ENCODE assay signal across 30 cellular contexts in the genomic region with DNA sequence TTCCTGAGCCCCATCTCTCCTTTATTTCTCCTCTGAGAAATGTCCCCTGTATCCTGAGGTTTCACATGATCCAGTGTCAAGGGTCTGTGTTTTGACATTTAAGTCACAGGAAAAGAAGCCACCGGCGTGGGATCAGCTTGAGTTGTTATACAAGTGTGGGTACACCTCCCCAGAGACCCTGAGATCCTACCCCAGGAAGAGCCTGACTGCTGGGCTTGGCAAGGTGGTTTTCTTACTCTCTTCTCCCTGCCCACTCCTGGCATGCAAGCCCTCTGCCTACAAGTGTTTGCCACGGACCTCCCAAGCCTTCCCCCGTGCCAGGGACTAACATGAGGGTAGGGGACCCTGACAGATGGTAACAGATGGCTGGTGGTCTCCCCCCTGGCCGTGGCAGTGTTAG. TPM values are rescaled to one million over a fixed set of nuclear protein-coding genes. Genes with fewer than 3 reads are reported as not detected.
DNase-seq lines count a peak whose midpoint lies in the region; ATAC-seq and TF ChIP-seq lines count a peak whose summit lies in the region.
"Had no signal": no experiment of that assay in that cellular context is flagged by ENCODE, and none has a peak within 500 bp of the region (broad histone marks: within the 10 kb centered on the region; RNA-seq: fewer than 3 reads in every experiment).

No MANE protein-coding gene starts in this region.

- intact Hi-C loops in CD4-positive, alpha-beta memory T cell (cut with micrococcal nuclease), result no loop called here
- intact Hi-C loops in uterus (cut with DNase I; ENCODE audit: low total_unique reads), result no loop called here

- H3K4me1 ChIP-seq in CD4-positive, alpha-beta memory T cell (ENCODE audit: insufficient read depth, low read length), result peaks cover 11% of the 10 kb centered on the region
- peaks cover 0 to 21% of the 10 kb centered on the region in 2 donors for H3K4me1 ChIP-seq in uterus

- H3K36me3 ChIP-seq in CD4-positive, alpha-beta memory T cell (ENCODE audit: insufficient read depth, low read length), result peaks cover 5% of the 10 kb centered on the region
- no peaks in the 10 kb centered on the region for H3K36me3 ChIP-seq in uterus
- H3K36me3 ChIP-seq: breast epithelium, colonic mucosa had no signal

- H3K27ac ChIP-seq in CD4-positive, alpha-beta memory T cell (ENCODE audit: low read depth, low read length), result no peak overlapping the region
- no peak overlapping the region for H3K27ac ChIP-seq in uterus
- H3K27ac ChIP-seq: breast epithelium, colonic mucosa, hepatocyte, psoas muscle, sigmoid colon, SJSA1 had no signal

- ATAC-seq in central memory CD8-positive, alpha-beta T cell (replicated peaks; ENCODE audit: extremely low read depth, poor library complexity, severe bottlenecking), result no peak
- ATAC-seq in natural killer cell treated with Interleukin-12 subunit alpha and Interleukin-12 subunit beta and Interleukin-15 and Interleukin-18, amount 100 ng/mL, for 72 hours, result no peak
- no peak for ATAC-seq in HG03460 (IDR thresholded peaks at IDR 0.05; ENCODE audit: unreplicated experiment)
- ATAC-seq: esophagus mucosa, psoas muscle had no signal

- peaks cover 3 to 19% (median 9%) of the 10 kb centered on the region in 4 donors for H3K4me1 Mint-ChIP-seq in CD4-positive, alpha-beta memory T cell
- peaks cover 5 to 11% (median 11%) of the 10 kb centered on the region in 3 donors for H3K4me1 Mint-ChIP-seq in IgD-negative memory B cell
- peaks cover 11% of the 10 kb centered on the region for H3K4me1 Mint-ChIP-seq in central memory CD8-positive, alpha-beta T cell
- peaks cover 4 to 9% of the 10 kb centered on the region in 2 donors for H3K4me1 Mint-ChIP-seq in natural killer cell treated with Interleukin-12 subunit alpha and Interleukin-12 subunit beta and Interleukin-15 and Interleukin-18, amount 100 ng/mL, for 72 hours (ENCODE audit: low read depth in 2 of 2)

- H3K27me3 ChIP-seq in CD4-positive, alpha-beta memory T cell (ENCODE audit: insufficient read depth, low read length), result no peaks in the 10 kb centered on the region
- peaks cover 11% of the 10 kb centered on the region in 2 donors for H3K27me3 ChIP-seq in uterus
- H3K27me3 ChIP-seq: breast epithelium, colonic mucosa had no signal

- H3K27ac Mint-ChIP-seq in CD4-positive, alpha-beta memory T cell, result peak overlapping the region; percentile 53 to 88 (median 77)
- H3K27ac Mint-ChIP-seq in IgD-negative memory B cell, result peak overlapping the region; percentile 63 to 74 (median 73)
- peak overlapping the region; percentile 32 for H3K27ac Mint-ChIP-seq in central memory CD8-positive, alpha-beta T cell (ENCODE audit: low read depth)
- H3K27ac Mint-ChIP-seq in natural killer cell treated with Interleukin-12 subunit alpha and Interleukin-12 subunit beta and Interleukin-15 and Interleukin-18, amount 100 ng/mL, for 72 hours, result peak overlapping the region; percentile 26 to 43
- H3K27ac Mint-ChIP-seq: activated naive CD4-positive, alpha-beta T cell treated with anti-CD3 and anti-CD28 coated beads for 36 hours had no signal

- no peak for DNase-seq in CD4-positive, alpha-beta memory T cell
- no peak for DNase-seq in central memory CD8-positive, alpha-beta T cell (ENCODE audit: low spot score in 2 of 2)
- no peak for DNase-seq in natural killer cell treated with Interleukin-12 subunit alpha and Interleukin-12 subunit beta and Interleukin-15 and Interleukin-18, amount 100 ng/mL, for 72 hours (ENCODE audit: low spot score)
- DNase-seq in uterus (no peak), hepatic stellate cell (ENCODE audit: low spot score) (no peak), NCI-H69 (lab: John Stamatoyannopoulos, UW) (no peak)
- DNase-seq: activated CD4-positive, alpha-beta T cell treated with anti-CD3 and anti-CD28 coated beads for 48 hours; activated naive CD4-positive, alpha-beta T cell treated with anti-CD3 and anti-CD28 coated beads for 36 hours; amygdala; colonic mucosa; effector memory CD4-positive, alpha-beta T cell; foreskin fibroblast; GOT3; IMR-90; NCI-H1105 treated with DMSO at 0.1 percent for 48 hours; NCI-H2081; NCI-H226; NCI-H774; psoas muscle; stimulated activated CD4-positive, alpha-beta T cell treated with anti-CD3 and anti-CD28 coated beads, Interleukin-4, amount 100 ng/mL, for 4 hours; stimulated activated naive CD4-positive, alpha-beta T cell treated with Interleukin-2 at 50 U/mL for 16 hours; T-helper 2 cell had no signal

- H3K9me3 Mint-ChIP-seq in CD4-positive, alpha-beta memory T cell, result no peaks in the 10 kb centered on the region
- H3K9me3 Mint-ChIP-seq in IgD-negative memory B cell, result no peaks in the 10 kb centered on the region
- H3K9me3 Mint-ChIP-seq in central memory CD8-positive, alpha-beta T cell, result no peaks in the 10 kb centered on the region
- H3K9me3 Mint-ChIP-seq in natural killer cell treated with Interleukin-12 subunit alpha and Interleukin-12 subunit beta and Interleukin-15 and Interleukin-18, amount 100 ng/mL, for 72 hours, result no peaks in the 10 kb centered on the region
- H3K9me3 Mint-ChIP-seq: activated naive CD4-positive, alpha-beta T cell treated with anti-CD3 and anti-CD28 coated beads for 36 hours; CD14-positive monocyte had no signal

- H3K36me3 Mint-ChIP-seq in CD4-positive, alpha-beta memory T cell, result peaks cover 0 to 24% of the 10 kb centered on the region in 2 donors
- H3K36me3 Mint-ChIP-seq in IgD-negative memory B cell, result no peaks in the 10 kb centered on the region
- peaks cover 16% of the 10 kb centered on the region for H3K36me3 Mint-ChIP-seq in central memory CD8-positive, alpha-beta T cell (ENCODE audit: insufficient read depth)
- H3K36me3 Mint-ChIP-seq in natural killer cell treated with Interleukin-12 subunit alpha and Interleukin-12 subunit beta and Interleukin-15 and Interleukin-18, amount 100 ng/mL, for 72 hours, result no peaks in the 10 kb centered on the region

- CTCF ChIA-PET in CD4-positive, alpha-beta memory T cell (lab: Charles Lee; ENCODE audit: partially characterized antibody), result interaction anchor here (0.6 kb wide), 1 partner anchor 651 kb away, joined by 3 read pairs; no protein-coding TSS in a partner anchor

- H3K9me3 ChIP-seq in CD4-positive, alpha-beta memory T cell (ENCODE audit: control insufficient read depth in 1 of 2, low read length in 2 of 2), result no peaks in the 10 kb centered on the region
- H3K9me3 ChIP-seq in uterus, result no peaks in the 10 kb centered on the region
- H3K9me3 ChIP-seq: breast epithelium, colonic mucosa, psoas muscle, sigmoid colon had no signal

- peak overlapping the region in 1 of 8 donors; percentile 13 for H3K4me3 Mint-ChIP-seq in CD4-positive, alpha-beta memory T cell
- H3K4me3 Mint-ChIP-seq in IgD-negative memory B cell, result peak overlapping the region in 1 of 4 donors; percentile 66
- H3K4me3 Mint-ChIP-seq in central memory CD8-positive, alpha-beta T cell, result no peak overlapping the region
- H3K4me3 Mint-ChIP-seq in natural killer cell treated with Interleukin-12 subunit alpha and Interleukin-12 subunit beta and Interleukin-15 and Interleukin-18, amount 100 ng/mL, for 72 hours, result no peak overlapping the region
- H3K4me3 Mint-ChIP-seq: activated naive CD4-positive, alpha-beta T cell treated with anti-CD3 and anti-CD28 coated beads for 36 hours; CD14-positive monocyte had no signal

- no peak for TF ChIP-seq CTCF in uterus (IDR thresholded peaks at IDR 0.05)

- H3K4me3 ChIP-seq in CD4-positive, alpha-beta memory T cell (ENCODE audit: low read length in 2 of 2), result no peak overlapping the region
- no peak overlapping the region for H3K4me3 ChIP-seq in uterus
- H3K4me3 ChIP-seq: breast epithelium, colonic mucosa, hepatocyte, psoas muscle, sigmoid colon, SJSA1 had no signal

- H3K27me3 Mint-ChIP-seq in CD4-positive, alpha-beta memory T cell, result no peaks in the 10 kb centered on the region
- no peaks in the 10 kb centered on the region for H3K27me3 Mint-ChIP-seq in IgD-negative memory B cell
- no peaks in the 10 kb centered on the region for H3K27me3 Mint-ChIP-seq in central memory CD8-positive, alpha-beta T cell
- no peaks in the 10 kb centered on the region for H3K27me3 Mint-ChIP-seq in natural killer cell treated with Interleukin-12 subunit alpha and Interleukin-12 subunit beta and Interleukin-15 and Interleukin-18, amount 100 ng/mL, for 72 hours

- TF ChIP-seq POLR2A in uterus (IDR thresholded peaks at IDR 0.05), result no peak

- POLR2A ChIA-PET in CD4-positive, alpha-beta memory T cell (lab: Charles Lee; ENCODE audit: partially characterized antibody), result interaction anchor here (0.8 kb wide), 1 partner anchor 10 kb away, joined by 5 read pairs; no protein-coding TSS in a partner anchor

RNA-seq across cellular contexts. Expression of gene ARHGAP27, which starts 2.8 kb away (rescaled TPM):
- 100 to 1,000 TPM; 108 to 113 TPM for total RNA-seq in CD4-positive, alpha-beta memory T cell
- 10 to 100 TPM; 23.0 to 30.6 TPM for polyA plus RNA-seq in CD4-positive, alpha-beta memory T cell
- 65.3 TPM for polyA plus RNA-seq in IgD-negative memory B cell
- total RNA-seq in natural killer cell treated with Interleukin-12 subunit alpha and Interleukin-12 subunit beta and Interleukin-15 and Interleukin-18, amount 100 ng/mL, for 72 hours, result 100 to 1,000 TPM in 1 of 2 donors, 10 to 100 TPM in 1; 79.1 to 102 TPM
- total RNA-seq in uterus, result 10 to 100 TPM in 3 of 4 donors, 1 to 10 TPM in 1; 9.4 to 36.6 (median 16.0) TPM

RNA-seq across cellular contexts. Expression of gene PLEKHM1, which starts 55.0 kb away (rescaled TPM):
- total RNA-seq in CD4-positive, alpha-beta memory T cell, result 10 to 100 TPM; 82.9 to 92.5 TPM
- 10 to 100 TPM in 1 of 2 donors, 1 to 10 TPM in 1; 6.8 to 18.8 TPM for polyA plus RNA-seq in CD4-positive, alpha-beta memory T cell
- polyA plus RNA-seq in IgD-negative memory B cell, result 15.8 TPM
- total RNA-seq in natural killer cell treated with Interleukin-12 subunit alpha and Interleukin-12 subunit beta and Interleukin-15 and Interleukin-18, amount 100 ng/mL, for 72 hours, result 10 to 100 TPM; 63.1 to 68.1 TPM
- 100 to 1,000 TPM in 1 of 4 donors, 10 to 100 TPM in 2, 1 to 10 TPM in 1; 6.9 to 107 (median 33.0) TPM for total RNA-seq in uterus
